ENCODE assay signal across 10 cellular contexts in genomic region chr6:109478222-109478805, GRCh38. TPM values are rescaled to one million over a fixed set of nuclear protein-coding genes. Genes with fewer than 3 reads are reported as not detected.
A peak's percentile ranks its signal among the peaks of the same experiment; 100 is the strongest.
DNase-seq lines count a peak whose midpoint lies in the region; ATAC-seq, FAIRE-seq and TF ChIP-seq lines count a peak whose summit lies in the region.
"Had no signal": no experiment of that assay in that cellular context is flagged by ENCODE, and none has a peak within 500 bp of the region (broad histone marks: within the 10 kb centered on the region; RNA-seq: fewer than 3 reads in every experiment).

No MANE protein-coding gene starts in this region.

- dilution Hi-C loops in mammary epithelial cell (cut with HindIII; ENCODE audit: low sequenced_read_pairs) = no loop called here

- peak overlapping the region; percentile 23 to 90 (median 82) for H3K27ac Mint-ChIP-seq in CD8-positive, alpha-beta memory T cell
- H3K27ac Mint-ChIP-seq in IgD-negative memory B cell (peak overlapping the region; percentile 86 to 97 (median 90)), natural killer cell (peak overlapping the region; percentile 18 to 43)

- no peak for TF ChIP-seq EP300 in stomach (IDR thresholded peaks at IDR 0.05)

- H2AFZ ChIP-seq in mammary epithelial cell (ENCODE audit: low read depth, low read length) = no peak overlapping the region

- peaks cover 54% of the 10 kb centered on the region for H3K4me1 ChIP-seq in CD8-positive, alpha-beta memory T cell (ENCODE audit: insufficient read depth, low read length)
- H3K4me1 ChIP-seq in mammary epithelial cell (ENCODE audit: insufficient read depth, low read length) (peaks cover 16% of the 10 kb centered on the region), right atrium auricular region (peaks cover 0 to 41% of the 10 kb centered on the region in 2 donors), stomach (peaks cover 44 to 74% (median 58%) of the 10 kb centered on the region in 4 donors)

- intact Hi-C loops in mammary epithelial cell (cut with micrococcal nuclease) = no loop called here
- intact Hi-C loops in natural killer cell (cut with micrococcal nuclease) = no loop called here
- intact Hi-C loops in stomach (cut with DNase I; ENCODE audit: low total_unique reads) = no loop called here

- H3K4me3 ChIP-seq in CD8-positive, alpha-beta memory T cell (ENCODE audit: low read length) = peak overlapping the region; percentile 57
- H3K4me3 ChIP-seq in mammary epithelial cell (replicated peaks in 1 of 3; ENCODE audit: insufficient read depth in 1 of 3, low read depth in 2 of 3, low read length in 3 of 3) (no peak overlapping the region), right atrium auricular region (no peak overlapping the region), stomach (peak overlapping the region in 2 of 4 donors; percentile 1 to 2)
- H3K4me3 ChIP-seq: ovary had no signal

- no peak for DNase-seq in CD8-positive, alpha-beta memory T cell
- DNase-seq in mammary epithelial cell (no peak), natural killer cell (no peak), right atrium auricular region (ENCODE audit: low spot score) (no peak), RCC 7860 (ENCODE audit: low spot score) (no peak), AG08396 (ENCODE audit: low spot score) (no peak), stomach (no peak)
- DNase-seq: activated CD4-positive, alpha-beta T cell treated with anti-CD3 and anti-CD28 coated beads, Interleukin-2, amount 50 U/mL, for 1 hour; ovary had no signal

- H3K4me2 ChIP-seq in mammary epithelial cell (ENCODE audit: insufficient read depth, low read depth, low read length) = peak overlapping the region; percentile 4

- WGBS in mammary epithelial cell (ENCODE audit: low coverage, missing lambda C conversion rate) = 99% methylated on average over 9 of the region's 9 CpGs
- WGBS in stomach, 5 donors = 78 to 87% (median 84%) methylated on average over 9 of the region's 9 CpGs

- H3K27ac ChIP-seq in CD8-positive, alpha-beta memory T cell (ENCODE audit: low read depth, low read length) = no peak overlapping the region
- no peak overlapping the region for H3K27ac ChIP-seq in mammary epithelial cell (ENCODE audit: insufficient read depth, low read depth, low read length)
- H3K27ac ChIP-seq in right atrium auricular region = no peak overlapping the region
- H3K27ac ChIP-seq in stomach = no peak overlapping the region
- H3K27ac ChIP-seq: ovary had no signal

- H3K4me1 Mint-ChIP-seq in CD8-positive, alpha-beta memory T cell = peaks cover 68 to 85% (median 84%) of the 10 kb centered on the region in 3 donors
- H3K4me1 Mint-ChIP-seq in IgD-negative memory B cell = peaks cover 45 to 66% (median 56%) of the 10 kb centered on the region in 3 donors
- H3K4me1 Mint-ChIP-seq in natural killer cell = peaks cover 70% of the 10 kb centered on the region in 2 donors

- no peak for FAIRE-seq in RCC 7860 (lab: Jason Lieb, UNC)

- POLR2A ChIA-PET in CD8-positive, alpha-beta memory T cell (lab: Charles Lee) = interaction anchor here (0.6 to 0.8 kb wide), 3 partner anchors 41 to 1397 kb away, joined by 3 to 4 read pairs (median 4); no protein-coding TSS in a partner anchor

- no TSS peak for BruUV-seq in mammary epithelial cell (replicated peaks; lab: Mats Ljungman, UMichigan)

- peaks cover 16 to 81% (median 29%) of the 10 kb centered on the region in 3 donors for H3K36me3 Mint-ChIP-seq in CD8-positive, alpha-beta memory T cell
- peaks cover 14% of the 10 kb centered on the region for H3K36me3 Mint-ChIP-seq in IgD-negative memory B cell
- peaks cover 40% of the 10 kb centered on the region for H3K36me3 Mint-ChIP-seq in natural killer cell

- H3K9me3 Mint-ChIP-seq in CD8-positive, alpha-beta memory T cell = no peaks in the 10 kb centered on the region
- H3K9me3 Mint-ChIP-seq in IgD-negative memory B cell (peaks cover 0 to 3% (median 0%) of the 10 kb centered on the region in 3 donors), natural killer cell (no peaks in the 10 kb centered on the region)

- H3K79me2 ChIP-seq in mammary epithelial cell (ENCODE audit: insufficient read depth, low read length) = peaks cover 68% of the 10 kb centered on the region

- H3K9ac ChIP-seq in mammary epithelial cell (ENCODE audit: insufficient read depth, low read length) = no peak overlapping the region

- CTCF ChIA-PET in CD8-positive, alpha-beta memory T cell (lab: Charles Lee) = no interaction called here
- CTCF ChIA-PET in mammary epithelial cell (lab: Charles Lee; ENCODE audit: low non-redundant PET) = no interaction called here

- no peaks in the 10 kb centered on the region for H3K27me3 Mint-ChIP-seq in CD8-positive, alpha-beta memory T cell
- H3K27me3 Mint-ChIP-seq in IgD-negative memory B cell = no peaks in the 10 kb centered on the region
- H3K27me3 Mint-ChIP-seq in natural killer cell (ENCODE audit: low read depth in 2 of 2) = no peaks in the 10 kb centered on the region

- H3K4me3 Mint-ChIP-seq in CD8-positive, alpha-beta memory T cell = peak overlapping the region; percentile 73 to 99 (median 92)
- peak overlapping the region; percentile 85 to 96 (median 92) for H3K4me3 Mint-ChIP-seq in IgD-negative memory B cell
- H3K4me3 Mint-ChIP-seq in natural killer cell = peak overlapping the region; percentile 85

- no peaks in the 10 kb centered on the region for H3K9me3 ChIP-seq in CD8-positive, alpha-beta memory T cell (ENCODE audit: low read length)
- H3K9me3 ChIP-seq in mammary epithelial cell (replicated peaks; ENCODE audit: insufficient read depth, low read length) = no peaks in the 10 kb centered on the region
- H3K9me3 ChIP-seq in right atrium auricular region = no peaks in the 10 kb centered on the region
- H3K9me3 ChIP-seq in stomach = no peaks in the 10 kb centered on the region
- H3K9me3 ChIP-seq: ovary had no signal

- no peaks in the 10 kb centered on the region for H4K20me1 ChIP-seq in mammary epithelial cell (ENCODE audit: insufficient read depth, low read length)

- H3K36me3 ChIP-seq in CD8-positive, alpha-beta memory T cell (ENCODE audit: insufficient read depth, low read length) = peaks cover 18% of the 10 kb centered on the region
- H3K36me3 ChIP-seq in mammary epithelial cell (ENCODE audit: insufficient read depth, low read length) = peaks cover 15% of the 10 kb centered on the region
- H3K36me3 ChIP-seq in right atrium auricular region = peaks cover 41% of the 10 kb centered on the region
- peaks cover 28 to 58% (median 51%) of the 10 kb centered on the region in 4 donors for H3K36me3 ChIP-seq in stomach
- H3K36me3 ChIP-seq: ovary had no signal

- ATAC-seq in natural killer cell = no peak

- in situ Hi-C loops in mammary epithelial cell (cut with MboI; ENCODE audit: low sequenced_read_pairs in 2 of 2) = no loop called here

- TF ChIP-seq CTCF in mammary epithelial cell (conservative IDR thresholded peaks at IDR 0.05 in 1 of 2, IDR thresholded peaks at IDR 0.05 in 1 of 2; ENCODE audit: extremely low read depth in 1 of 2, insufficient read depth in 1 of 2, low read depth in 1 of 2, low read length in 2 of 2) (no peak), natural killer cell (IDR thresholded peaks at IDR 0.05) (no peak), right atrium auricular region (IDR thresholded peaks at IDR 0.05) (no peak), stomach (IDR thresholded peaks at IDR 0.05) (no peak)

- no peak for TF ChIP-seq POLR2A in stomach (IDR thresholded peaks at IDR 0.05)

- no peaks in the 10 kb centered on the region for H3K27me3 ChIP-seq in CD8-positive, alpha-beta memory T cell (ENCODE audit: insufficient read depth, low read length, poor library complexity, severe bottlenecking)
- H3K27me3 ChIP-seq in mammary epithelial cell (ENCODE audit: insufficient read depth, low read length) (no peaks in the 10 kb centered on the region), right atrium auricular region (no peaks in the 10 kb centered on the region), stomach (no peaks in the 10 kb centered on the region)
- H3K27me3 ChIP-seq: ovary had no signal

RNA-seq across cellular contexts. Expression of gene ZBTB24, which starts 4.7 kb away (rescaled TPM):
- 10 to 100 TPM; 19.5 to 19.9 TPM for total RNA-seq in CD8-positive, alpha-beta memory T cell
- 7.5 TPM for polyA plus RNA-seq in CD8-positive, alpha-beta memory T cell
- polyA plus RNA-seq in IgD-negative memory B cell (15.5 TPM), mammary epithelial cell (3.4 TPM), stomach (1 to 10 TPM; 2.3 to 3.2 (median 2.6) TPM)
- total RNA-seq in mammary epithelial cell (10 to 100 TPM in 1 of 2 donors, 1 to 10 TPM in 1; 7.9 to 10.0 TPM), natural killer cell (10 to 100 TPM in 1 of 3 donors, 1 to 10 TPM in 2; 6.7 to 10.6 (median 8.6) TPM), right atrium auricular region (1 to 10 TPM; 3.7 to 4.5 TPM), stomach (1 to 10 TPM; 1.4 to 9.3 (median 6.8) TPM)
- 5.7 TPM for polyA minus RNA-seq in mammary epithelial cell

RNA-seq across cellular contexts. Expression of gene MICAL1, which starts 22.7 kb away (rescaled TPM):
- total RNA-seq in CD8-positive, alpha-beta memory T cell = 10 to 100 TPM; 33.2 to 34.7 TPM
- polyA plus RNA-seq in CD8-positive, alpha-beta memory T cell = 18.8 TPM
- 23.9 TPM for polyA plus RNA-seq in IgD-negative memory B cell
- 10 to 100 TPM; 36.3 to 44.0 TPM for total RNA-seq in mammary epithelial cell
- 18.3 TPM for polyA plus RNA-seq in mammary epithelial cell
- 27.0 TPM for polyA minus RNA-seq in mammary epithelial cell
- total RNA-seq in natural killer cell = 100 to 1,000 TPM in 1 of 3 donors, 10 to 100 TPM in 2; 72.4 to 102 (median 81.3) TPM
- total RNA-seq in right atrium auricular region = 10 to 100 TPM in 1 of 2 donors, 1 to 10 TPM in 1; 4.5 to 11.6 TPM
- total RNA-seq in stomach = 100 to 1,000 TPM in 3 of 5 donors, 10 to 100 TPM in 2; 13.8 to 205 (median 101) TPM
- polyA plus RNA-seq in stomach = 10 to 100 TPM; 15.8 to 18.5 (median 15.8) TPM

RNA-seq across cellular contexts. Expression of gene SMPD2, which starts 37.8 kb away (rescaled TPM):
- total RNA-seq in CD8-positive, alpha-beta memory T cell = 10 to 100 TPM; 15.1 to 15.8 TPM
- 9.4 TPM for polyA plus RNA-seq in CD8-positive, alpha-beta memory T cell
- polyA plus RNA-seq in IgD-negative memory B cell (22.0 TPM), mammary epithelial cell (19.5 TPM), stomach (10 to 100 TPM; 14.0 to 21.8 (median 17.6) TPM)
- total RNA-seq in mammary epithelial cell (10 to 100 TPM; 11.3 to 11.7 TPM), natural killer cell (10 to 100 TPM; 25.0 to 37.3 (median 29.3) TPM), right atrium auricular region (1 to 10 TPM; 5.5 TPM), stomach (10 to 100 TPM; 10.7 to 80.5 (median 17.2) TPM)
- 52.3 TPM for polyA minus RNA-seq in mammary epithelial cell

RNA-seq across cellular contexts. Expression of gene PPIL6, which starts 37.9 kb away (rescaled TPM):
- total RNA-seq in CD8-positive, alpha-beta memory T cell = under 1 TPM in 1 of 2 experiments, not detected in 1; 0.13 TPM
- polyA plus RNA-seq in CD8-positive, alpha-beta memory T cell = 0.46 TPM
- polyA plus RNA-seq in IgD-negative memory B cell (1.1 TPM), mammary epithelial cell (0.45 TPM), stomach (1 to 10 TPM; 1.0 to 4.0 (median 2.7) TPM)
- total RNA-seq in mammary epithelial cell (1 to 10 TPM in 1 of 2 donors, under 1 TPM in 1; 0.61 to 4.2 TPM), natural killer cell (under 1 TPM; 0.28 to 0.70 (median 0.40) TPM), right atrium auricular region (1 to 10 TPM; 6.9 to 9.1 TPM), stomach (1 to 10 TPM in 3 of 5 donors, not detected in 2; 1.4 to 8.6 (median 3.2) TPM)
- not detected for polyA minus RNA-seq in mammary epithelial cell

Comparison
In these comparisons a context has a peak if more than half of its experiments do, and no peak if none do; other contexts are left out.
1. H3K27ac Mint-ChIP-seq: peak in every context shown above with its lines; median percentile 90 in IgD-negative memory B cell; 82 in CD8-positive, alpha-beta memory T cell; 30 in natural killer cell.